In genomic region chr15:77642793-77643430, GRCh38 we compare ENCODE assay signal across 25 cellular contexts. TPM values are rescaled to one million over a fixed set of nuclear protein-coding genes. Genes with fewer than 3 reads are reported as not detected.
DNase-seq lines count a peak whose midpoint lies in the region; ATAC-seq and TF ChIP-seq lines count a peak whose summit lies in the region.
"Had no signal": no experiment of that assay in that cellular context is flagged by ENCODE, and none has a peak within 500 bp of the region (broad histone marks: within the 10 kb centered on the region; RNA-seq: fewer than 3 reads in every experiment).

No MANE protein-coding gene starts in this region.

- no peak overlapping the region for H3K4me3 Mint-ChIP-seq in activated CD4-positive, alpha-beta memory T cell treated with anti-CD3 and anti-CD28 coated beads for 36 hours
- H3K4me3 Mint-ChIP-seq: activated naive CD8-positive, alpha-beta T cell treated with anti-CD3 and anti-CD28 coated beads, Interleukin-2, amount 10 ng/mL, durations not matched to agents 7 days and 5 days; CD8-positive, alpha-beta memory T cell had no signal

- peak; percentile 44 for DNase-seq in Right ventricle myocardium inferior (ENCODE audit: missing footprints)
- DNase-seq in right cardiac atrium, result no peak
- DNase-seq in adipocyte (ENCODE audit: low read depth), result peak; percentile 38
- DNase-seq in iris pigment epithelial cell (ENCODE audit: low read depth), result peak; percentile 12
- peak; percentile 29 for DNase-seq in transverse colon
- DNase-seq in retina, result no peak
- no peak for DNase-seq in activated CD4-positive, alpha-beta memory T cell treated with anti-CD3 and anti-CD28 coated beads for 36 hours
- no peak for DNase-seq in hypothalamus (lab: John Stamatoyannopoulos, UW)
- DNase-seq: 8988T; activated CD4-positive, alpha-beta T cell treated with anti-CD3 and anti-CD28 coated beads for 1 hour; activated effector memory CD4-positive, alpha-beta T cell treated with anti-CD3 and anti-CD28 coated beads, Interleukin-2, amount 50 U/mL, for 16 hours; activated naive CD8-positive, alpha-beta T cell treated with anti-CD3 and anti-CD28 coated beads, Interleukin-2, amount 10 ng/mL, durations not matched to agents 7 days and 5 days; CD8-positive, alpha-beta memory T cell; gastrocnemius medialis; NCI-H1105; NCI-H1930; NCI-H2227 treated with DMSO at 0.1 percent for 48 hours; NCI-H774; psoas muscle; Right ventricle myocardium superior; substantia nigra had no signal

- no peaks in the 10 kb centered on the region for H3K27me3 ChIP-seq in right cardiac atrium (ENCODE audit: control insufficient read depth, insufficient read depth)
- H3K27me3 ChIP-seq in adipocyte (replicated peaks; ENCODE audit: control insufficient read depth, insufficient read depth, low read length), result peaks cover 75% of the 10 kb centered on the region
- H3K27me3 ChIP-seq in transverse colon, result no peaks in the 10 kb centered on the region

- no peaks in the 10 kb centered on the region for H3K4me1 Mint-ChIP-seq in activated CD4-positive, alpha-beta memory T cell treated with anti-CD3 and anti-CD28 coated beads for 36 hours (ENCODE audit: low read depth)
- H3K4me1 Mint-ChIP-seq: activated naive CD8-positive, alpha-beta T cell treated with anti-CD3 and anti-CD28 coated beads, Interleukin-2, amount 10 ng/mL, durations not matched to agents 7 days and 5 days; CD8-positive, alpha-beta memory T cell had no signal

- intact Hi-C loops in Right ventricle myocardium inferior (cut with DNase I), result loop anchor here (10.0 kb wide), 1 partner anchor 52 kb away; no protein-coding TSS in a partner anchor
- intact Hi-C loops in right cardiac atrium (cut with DNase I), result loop anchor here in 1 of 4 donors (10.0 kb wide), 1 partner anchor 182 kb away; no protein-coding TSS in a partner anchor
- intact Hi-C loops in transverse colon (cut with DNase I; ENCODE audit: low total_unique reads), result no loop called here
- intact Hi-C loops in activated CD4-positive, alpha-beta memory T cell treated with anti-CD3 and anti-CD28 coated beads for 36 hours (cut with micrococcal nuclease), result no loop called here

- no peak for ATAC-seq in Right ventricle myocardium inferior
- ATAC-seq in right cardiac atrium, result no peak
- ATAC-seq: esophagus mucosa, gastrocnemius medialis, psoas muscle had no signal

- TF ChIP-seq POLR2A in transverse colon (IDR thresholded peaks at IDR 0.05), result no peak

- H3K27ac ChIP-seq in right cardiac atrium (ENCODE audit: low read length), result no peak overlapping the region
- H3K27ac ChIP-seq in transverse colon, result no peak overlapping the region
- H3K27ac ChIP-seq: gastrocnemius medialis, HL-60, psoas muscle had no signal

- POLR2A ChIA-PET in activated CD4-positive, alpha-beta memory T cell treated with anti-CD3 and anti-CD28 coated beads for 36 hours (lab: Charles Lee), result no interaction called here

- no peaks in the 10 kb centered on the region for H3K4me1 ChIP-seq in right cardiac atrium (ENCODE audit: control insufficient read depth, insufficient read depth, low read length)
- no peaks in the 10 kb centered on the region for H3K4me1 ChIP-seq in adipocyte (ENCODE audit: control insufficient read depth, insufficient read depth, low read length)
- peaks cover 0 to 3% (median 0%) of the 10 kb centered on the region in 4 donors for H3K4me1 ChIP-seq in transverse colon
- H3K4me1 ChIP-seq: gastrocnemius medialis, HAP-1, psoas muscle had no signal

- no peak for TF ChIP-seq EP300 in transverse colon (IDR thresholded peaks at IDR 0.05; ENCODE audit: low read depth)

- H3K4me3 ChIP-seq in right cardiac atrium (ENCODE audit: low read length) (no peak overlapping the region), adipocyte (ENCODE audit: low read length) (no peak overlapping the region), transverse colon (no peak overlapping the region)
- H3K4me3 ChIP-seq: gastrocnemius medialis, HAP-1, psoas muscle, smooth muscle cell had no signal

- H3K9me3 ChIP-seq in right cardiac atrium (ENCODE audit: control insufficient read depth, low read length), result no peaks in the 10 kb centered on the region
- H3K9me3 ChIP-seq in adipocyte (ENCODE audit: control insufficient read depth, low read length), result no peaks in the 10 kb centered on the region
- H3K9me3 ChIP-seq in transverse colon, result no peaks in the 10 kb centered on the region
- H3K9me3 ChIP-seq: gastrocnemius medialis, HAP-1, psoas muscle had no signal

- no peaks in the 10 kb centered on the region for H3K36me3 Mint-ChIP-seq in activated CD4-positive, alpha-beta memory T cell treated with anti-CD3 and anti-CD28 coated beads for 36 hours
- H3K36me3 Mint-ChIP-seq: activated naive CD8-positive, alpha-beta T cell treated with anti-CD3 and anti-CD28 coated beads, Interleukin-2, amount 10 ng/mL, durations not matched to agents 7 days and 5 days; CD8-positive, alpha-beta memory T cell had no signal

- CTCF ChIA-PET in activated CD4-positive, alpha-beta memory T cell treated with anti-CD3 and anti-CD28 coated beads for 36 hours (lab: Charles Lee), result no interaction called here

- no peaks in the 10 kb centered on the region for H3K9me3 Mint-ChIP-seq in activated CD4-positive, alpha-beta memory T cell treated with anti-CD3 and anti-CD28 coated beads for 36 hours
- H3K9me3 Mint-ChIP-seq: activated naive CD8-positive, alpha-beta T cell treated with anti-CD3 and anti-CD28 coated beads, Interleukin-2, amount 10 ng/mL, durations not matched to agents 7 days and 5 days; CD8-positive, alpha-beta memory T cell had no signal

- no peak for TF ChIP-seq CTCF in transverse colon (IDR thresholded peaks at IDR 0.05)

- 64% methylated on average over 10 of the region's 10 CpGs for WGBS in right cardiac atrium
- 70% methylated on average over 10 of the region's 10 CpGs; no CpG with 5 or more reads in 1 of the 2 donors for WGBS in transverse colon (ENCODE audit: low coverage in 1 of 2), 2 donors

- H3K9ac ChIP-seq in adipocyte (ENCODE audit: low read length), result no peak overlapping the region

- H3K27me3 Mint-ChIP-seq in activated CD4-positive, alpha-beta memory T cell treated with anti-CD3 and anti-CD28 coated beads for 36 hours, result peaks cover 9% of the 10 kb centered on the region

- no peak overlapping the region for H3K27ac Mint-ChIP-seq in activated CD4-positive, alpha-beta memory T cell treated with anti-CD3 and anti-CD28 coated beads for 36 hours
- H3K27ac Mint-ChIP-seq: activated naive CD8-positive, alpha-beta T cell treated with anti-CD3 and anti-CD28 coated beads, Interleukin-2, amount 10 ng/mL, durations not matched to agents 7 days and 5 days; CD8-positive, alpha-beta memory T cell had no signal

- in situ Hi-C loops in transverse colon (cut with MboI; ENCODE audit: low pct_ligation_motif_present in 1 of 4, low pct_unique_long_range_greater_than_20kb in 1 of 4, low sequenced_read_pairs in 3 of 4), result loop anchor here in 2 of 4 donors (25.0 kb wide), 1 partner anchor 169 kb away; no protein-coding TSS in a partner anchor

- H3K36me3 ChIP-seq in adipocyte (ENCODE audit: control insufficient read depth, insufficient read depth, low read length, severe bottlenecking), result no peaks in the 10 kb centered on the region
- no peaks in the 10 kb centered on the region for H3K36me3 ChIP-seq in transverse colon
- H3K36me3 ChIP-seq: gastrocnemius medialis, HAP-1 had no signal

RNA-seq across cellular contexts. Expression of gene LINGO1, which starts 10.2 kb away (rescaled TPM):
- total RNA-seq in Right ventricle myocardium inferior (0.78 TPM), right cardiac atrium (10 to 100 TPM in 1 of 4 donors, 1 to 10 TPM in 3; 5.7 to 12.1 (median 8.6) TPM), transverse colon (under 1 TPM in 2 of 4 donors, not detected in 2; 0.27 to 0.95 TPM)
- 5.1 TPM for polyA plus RNA-seq in right cardiac atrium
- not detected for total RNA-seq in activated CD4-positive, alpha-beta memory T cell treated with anti-CD3 and anti-CD28 coated beads for 36 hours
- total RNA-seq: activated naive CD8-positive, alpha-beta T cell treated with anti-CD3 and anti-CD28 coated beads, Interleukin-2, amount 10 ng/mL, durations not matched to agents 7 days and 5 days; CD8-positive, alpha-beta memory T cell had no signal
- polyA plus RNA-seq: CD8-positive, alpha-beta memory T cell had no signal

Comparison
In these comparisons a context has a peak if more than half of its experiments do, and no peak if none do; other contexts are left out.
1. DNase-seq: peak in Right ventricle myocardium inferior (single experiment), adipocyte (single experiment), iris pigment epithelial cell (single experiment) and transverse colon (single experiment); none in right cardiac atrium (0 of 3), retina (single experiment), activated CD4-positive, alpha-beta memory T cell treated with anti-CD3 and anti-CD28 coated beads for 36 hours (single experiment) and hypothalamus (0 of 51).